1 cellular context compared by ENCODE assay signal in genomic region chrX:72307646-72308051, GRCh38.
TF ChIP-seq lines count a peak whose summit lies in the region.

No MANE protein-coding gene starts in this region.

TF ChIP-seq in HepG2, 621 proteins besides CTCF, POLR2A, EP300 and RAD21 (continued from another document):
- TF ChIP-seq, protein P1, sequence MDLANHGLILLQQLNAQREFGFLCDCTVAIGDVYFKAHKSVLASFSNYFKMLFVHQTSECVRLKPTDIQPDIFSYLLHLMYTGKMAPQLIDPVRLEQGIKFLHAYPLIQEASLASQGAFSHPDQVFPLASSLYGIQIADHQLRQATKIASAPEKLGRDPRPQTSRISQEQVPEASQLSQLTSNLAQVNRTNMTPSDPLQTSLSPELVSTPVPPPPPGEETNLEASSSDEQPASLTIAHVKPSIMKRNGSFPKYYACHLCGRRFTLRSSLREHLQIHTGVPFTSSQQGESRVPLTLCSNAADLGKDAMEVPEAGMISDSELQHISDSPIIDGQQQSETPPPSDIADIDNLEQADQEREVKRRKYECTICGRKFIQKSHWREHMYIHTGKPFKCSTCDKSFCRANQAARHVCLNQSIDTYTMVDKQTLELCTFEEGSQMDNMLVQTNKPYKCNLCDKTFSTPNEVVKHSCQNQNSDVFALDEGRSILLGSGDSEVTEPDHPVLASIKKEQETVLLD (CRISPR knock-in tag; IDR thresholded peaks at IDR 0.05; ENCODE audit: low read depth) = no peak
- TF ChIP-seq ZNF552 (CRISPR knock-in tag; IDR thresholded peaks at IDR 0.05; ENCODE audit: borderline replicate concordance) (no peak), CAMTA2 (CRISPR knock-in tag; IDR thresholded peaks at IDR 0.05; ENCODE audit: borderline replicate concordance) (no peak), NFIB (CRISPR knock-in tag; IDR thresholded peaks at IDR 0.05; ENCODE audit: borderline replicate concordance) (no peak), FOXO1 (CRISPR knock-in tag; IDR thresholded peaks at IDR 0.05) (no peak), SALL2 (CRISPR knock-in tag; IDR thresholded peaks at IDR 0.05) (no peak), CBX1 (IDR thresholded peaks at IDR 0.05; ENCODE audit: low read depth) (no peak)
- TF ChIP-seq, protein P2, sequence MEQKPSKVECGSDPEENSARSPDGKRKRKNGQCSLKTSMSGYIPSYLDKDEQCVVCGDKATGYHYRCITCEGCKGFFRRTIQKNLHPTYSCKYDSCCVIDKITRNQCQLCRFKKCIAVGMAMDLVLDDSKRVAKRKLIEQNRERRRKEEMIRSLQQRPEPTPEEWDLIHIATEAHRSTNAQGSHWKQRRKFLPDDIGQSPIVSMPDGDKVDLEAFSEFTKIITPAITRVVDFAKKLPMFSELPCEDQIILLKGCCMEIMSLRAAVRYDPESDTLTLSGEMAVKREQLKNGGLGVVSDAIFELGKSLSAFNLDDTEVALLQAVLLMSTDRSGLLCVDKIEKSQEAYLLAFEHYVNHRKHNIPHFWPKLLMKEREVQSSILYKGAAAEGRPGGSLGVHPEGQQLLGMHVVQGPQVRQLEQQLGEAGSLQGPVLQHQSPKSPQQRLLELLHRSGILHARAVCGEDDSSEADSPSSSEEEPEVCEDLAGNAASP (CRISPR knock-in tag; IDR thresholded peaks at IDR 0.05; ENCODE audit: borderline replicate concordance) = no peak
- TF ChIP-seq, protein P3, sequence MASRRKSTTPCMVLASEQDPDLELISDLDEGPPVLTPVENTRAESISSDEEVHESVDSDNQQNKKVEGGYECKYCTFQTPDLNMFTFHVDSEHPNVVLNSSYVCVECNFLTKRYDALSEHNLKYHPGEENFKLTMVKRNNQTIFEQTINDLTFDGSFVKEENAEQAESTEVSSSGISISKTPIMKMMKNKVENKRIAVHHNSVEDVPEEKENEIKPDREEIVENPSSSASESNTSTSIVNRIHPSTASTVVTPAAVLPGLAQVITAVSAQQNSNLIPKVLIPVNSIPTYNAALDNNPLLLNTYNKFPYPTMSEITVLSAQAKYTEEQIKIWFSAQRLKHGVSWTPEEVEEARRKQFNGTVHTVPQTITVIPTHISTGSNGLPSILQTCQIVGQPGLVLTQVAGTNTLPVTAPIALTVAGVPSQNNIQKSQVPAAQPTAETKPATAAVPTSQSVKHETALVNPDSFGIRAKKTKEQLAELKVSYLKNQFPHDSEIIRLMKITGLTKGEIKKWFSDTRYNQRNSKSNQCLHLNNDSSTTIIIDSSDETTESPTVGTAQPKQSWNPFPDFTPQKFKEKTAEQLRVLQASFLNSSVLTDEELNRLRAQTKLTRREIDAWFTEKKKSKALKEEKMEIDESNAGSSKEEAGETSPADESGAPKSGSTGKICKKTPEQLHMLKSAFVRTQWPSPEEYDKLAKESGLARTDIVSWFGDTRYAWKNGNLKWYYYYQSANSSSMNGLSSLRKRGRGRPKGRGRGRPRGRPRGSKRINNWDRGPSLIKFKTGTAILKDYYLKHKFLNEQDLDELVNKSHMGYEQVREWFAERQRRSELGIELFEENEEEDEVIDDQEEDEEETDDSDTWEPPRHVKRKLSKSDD (CRISPR knock-in tag; IDR thresholded peaks at IDR 0.05; ENCODE audit: low read depth) = no peak
